ENCODE assay signal across 12 cellular contexts in genomic region chr18:58534535-58535301, GRCh38.
DNase-seq lines count a peak whose midpoint lies in the region; ATAC-seq and TF ChIP-seq lines count a peak whose summit lies in the region.
"Had no signal": no experiment of that assay in that cellular context is flagged by ENCODE, and none has a peak within 500 bp of the region (broad histone marks: within the 10 kb centered on the region; RNA-seq: fewer than 3 reads in every experiment).

No MANE protein-coding gene starts in this region.

- H3K27me3 Mint-ChIP-seq in activated T-cell treated with anti-CD3 and anti-CD28 coated beads, Interleukin-2, amount 50 U/mL, for 24 hours = peaks cover 14% of the 10 kb centered on the region
- H3K27me3 Mint-ChIP-seq in stimulated activated memory B cell treated with anti-CD40 and anti-IgM and Interleukin-4, amounts not matched to agents 10 μg/mL and 1 μg/mL and 100 μg/mL, for 72 hours = no peaks in the 10 kb centered on the region
- peaks cover 16% of the 10 kb centered on the region for H3K27me3 Mint-ChIP-seq in WTC11 (ENCODE audit: low read depth)
- H3K27me3 Mint-ChIP-seq in activated CD8-positive, alpha-beta memory T cell treated with anti-CD3 and anti-CD28 coated beads, Interleukin-2, amount 10 ng/mL, durations not matched to agents 7 days and 5 days = peaks cover 30% of the 10 kb centered on the region

- peak overlapping the region; percentile 45 for H3K27ac Mint-ChIP-seq in activated T-cell treated with anti-CD3 and anti-CD28 coated beads, Interleukin-2, amount 50 U/mL, for 24 hours
- H3K27ac Mint-ChIP-seq in stimulated activated memory B cell treated with anti-CD40 and anti-IgM and Interleukin-4, amounts not matched to agents 10 μg/mL and 1 μg/mL and 100 μg/mL, for 72 hours = peak overlapping the region; percentile 98
- H3K27ac Mint-ChIP-seq in WTC11 = no peak overlapping the region
- H3K27ac Mint-ChIP-seq in activated CD8-positive, alpha-beta memory T cell treated with anti-CD3 and anti-CD28 coated beads, Interleukin-2, amount 10 ng/mL, durations not matched to agents 7 days and 5 days = no peak overlapping the region

- DNase-seq in activated T-cell treated with anti-CD3 and anti-CD28 coated beads, Interleukin-2, amount 50 U/mL, for 24 hours = no peak
- no peak for DNase-seq in activated T-cell treated with anti-CD3 and anti-CD28 coated beads, Interleukin-2, amount 50 U/mL, for 48 hours
- DNase-seq in WTC11 (ENCODE audit: low spot score) (no peak), NCI-H2029 treated with DMSO at 0.1 percent for 48 hours (lab: John Stamatoyannopoulos, UW) (no peak)
- no peak for DNase-seq in activated CD8-positive, alpha-beta memory T cell treated with anti-CD3 and anti-CD28 coated beads, Interleukin-2, amount 10 ng/mL, durations not matched to agents 7 days and 5 days
- DNase-seq: heart left ventricle; NCI-H2029; stimulated activated CD4-positive, alpha-beta T cell treated with anti-CD3 and anti-CD28 coated beads, Interleukin-4, amount 100 ng/mL, for 1 hour had no signal

- ATAC-seq in GM21786 (IDR thresholded peaks at IDR 0.05; ENCODE audit: unreplicated experiment) (peak; percentile 4), HG03378 (IDR thresholded peaks at IDR 0.05; ENCODE audit: unreplicated experiment) (peak; percentile 9), WTC11 (no peak)
- ATAC-seq in stimulated activated memory B cell treated with anti-CD40 and anti-IgM and Interleukin-4, amounts not matched to agents 10 μg/mL and 1 μg/mL and 100 μg/mL, for 72 hours = no peak
- ATAC-seq in activated CD8-positive, alpha-beta memory T cell treated with anti-CD3 and anti-CD28 coated beads, Interleukin-2, amount 10 ng/mL, durations not matched to agents 7 days and 5 days = no peak
- ATAC-seq: A549 had no signal

- POLR2A ChIA-PET in WTC11 (lab: Charles Lee) = interaction anchor here (0.5 kb wide), 1 partner anchor 201 kb away, joined by 3 read pairs; no protein-coding TSS in a partner anchor

- H3K9me3 Mint-ChIP-seq in activated T-cell treated with anti-CD3 and anti-CD28 coated beads, Interleukin-2, amount 50 U/mL, for 24 hours = no peaks in the 10 kb centered on the region
- no peaks in the 10 kb centered on the region for H3K9me3 Mint-ChIP-seq in stimulated activated memory B cell treated with anti-CD40 and anti-IgM and Interleukin-4, amounts not matched to agents 10 μg/mL and 1 μg/mL and 100 μg/mL, for 72 hours
- H3K9me3 Mint-ChIP-seq in WTC11 = no peaks in the 10 kb centered on the region
- H3K9me3 Mint-ChIP-seq in activated CD8-positive, alpha-beta memory T cell treated with anti-CD3 and anti-CD28 coated beads, Interleukin-2, amount 10 ng/mL, durations not matched to agents 7 days and 5 days (ENCODE audit: low read depth) = no peaks in the 10 kb centered on the region

- H3K4me1 Mint-ChIP-seq in activated T-cell treated with anti-CD3 and anti-CD28 coated beads, Interleukin-2, amount 50 U/mL, for 24 hours (ENCODE audit: low read depth) = peaks cover 49% of the 10 kb centered on the region
- peaks cover 67% of the 10 kb centered on the region for H3K4me1 Mint-ChIP-seq in stimulated activated memory B cell treated with anti-CD40 and anti-IgM and Interleukin-4, amounts not matched to agents 10 μg/mL and 1 μg/mL and 100 μg/mL, for 72 hours
- peaks cover 34% of the 10 kb centered on the region for H3K4me1 Mint-ChIP-seq in WTC11
- peaks cover 17% of the 10 kb centered on the region for H3K4me1 Mint-ChIP-seq in activated CD8-positive, alpha-beta memory T cell treated with anti-CD3 and anti-CD28 coated beads, Interleukin-2, amount 10 ng/mL, durations not matched to agents 7 days and 5 days

- no peaks in the 10 kb centered on the region for H3K36me3 Mint-ChIP-seq in activated T-cell treated with anti-CD3 and anti-CD28 coated beads, Interleukin-2, amount 50 U/mL, for 24 hours (ENCODE audit: low read depth)
- no peaks in the 10 kb centered on the region for H3K36me3 Mint-ChIP-seq in stimulated activated memory B cell treated with anti-CD40 and anti-IgM and Interleukin-4, amounts not matched to agents 10 μg/mL and 1 μg/mL and 100 μg/mL, for 72 hours
- no peaks in the 10 kb centered on the region for H3K36me3 Mint-ChIP-seq in WTC11
- H3K36me3 Mint-ChIP-seq in activated CD8-positive, alpha-beta memory T cell treated with anti-CD3 and anti-CD28 coated beads, Interleukin-2, amount 10 ng/mL, durations not matched to agents 7 days and 5 days = no peaks in the 10 kb centered on the region

- H3K4me3 Mint-ChIP-seq in activated T-cell treated with anti-CD3 and anti-CD28 coated beads, Interleukin-2, amount 50 U/mL, for 24 hours = no peak overlapping the region
- H3K4me3 Mint-ChIP-seq in stimulated activated memory B cell treated with anti-CD40 and anti-IgM and Interleukin-4, amounts not matched to agents 10 μg/mL and 1 μg/mL and 100 μg/mL, for 72 hours = peak overlapping the region; percentile 69
- no peak overlapping the region for H3K4me3 Mint-ChIP-seq in WTC11
- H3K4me3 Mint-ChIP-seq in activated CD8-positive, alpha-beta memory T cell treated with anti-CD3 and anti-CD28 coated beads, Interleukin-2, amount 10 ng/mL, durations not matched to agents 7 days and 5 days = no peak overlapping the region

- CTCF ChIA-PET in WTC11 (lab: Charles Lee) = interaction anchor here (1.2 kb wide), 1 partner anchor 229 kb away, joined by 6 read pairs; no protein-coding TSS in a partner anchor
- CTCF ChIA-PET in activated CD8-positive, alpha-beta memory T cell treated with anti-CD3 and anti-CD28 coated beads, Interleukin-2, amount 10 ng/mL, durations not matched to agents 7 days and 5 days (lab: Charles Lee) = interaction anchor here (0.7 to 11.9 kb wide), 2 partner anchors 229 to 231 kb away, joined by 3 to 247 read pairs; no protein-coding TSS in a partner anchor

- no peak for TF ChIP-seq CTCF in WTC11 (IDR thresholded peaks at IDR 0.05)

TF ChIP-seq in WTC11, 78 proteins besides CTCF, POLR2A, EP300 and RAD21:
- no peak for TF ChIP-seq ETV6 (CRISPR knock-in tag; IDR thresholded peaks at IDR 0.05)

Comparison
In these comparisons a context has a peak if more than half of its experiments do, and no peak if none do; other contexts are left out.
1. H3K27ac Mint-ChIP-seq: peak in activated T-cell treated with anti-CD3 and anti-CD28 coated beads, Interleukin-2, amount 50 U/mL, for 24 hours (single experiment) and stimulated activated memory B cell treated with anti-CD40 and anti-IgM and Interleukin-4, amounts not matched to agents 10 μg/mL and 1 μg/mL and 100 μg/mL, for 72 hours (single experiment); none in WTC11 (single experiment) and activated CD8-positive, alpha-beta memory T cell treated with anti-CD3 and anti-CD28 coated beads, Interleukin-2, amount 10 ng/mL, durations not matched to agents 7 days and 5 days (single experiment).
2. ATAC-seq: peak in GM21786 (single experiment) and HG03378 (single experiment); none in stimulated activated memory B cell treated with anti-CD40 and anti-IgM and Interleukin-4, amounts not matched to agents 10 μg/mL and 1 μg/mL and 100 μg/mL, for 72 hours (single experiment), WTC11 (single experiment) and activated CD8-positive, alpha-beta memory T cell treated with anti-CD3 and anti-CD28 coated beads, Interleukin-2, amount 10 ng/mL, durations not matched to agents 7 days and 5 days (single experiment).